Comparison of ENCODE assay signal across 8 cellular contexts in the genomic region with DNA sequence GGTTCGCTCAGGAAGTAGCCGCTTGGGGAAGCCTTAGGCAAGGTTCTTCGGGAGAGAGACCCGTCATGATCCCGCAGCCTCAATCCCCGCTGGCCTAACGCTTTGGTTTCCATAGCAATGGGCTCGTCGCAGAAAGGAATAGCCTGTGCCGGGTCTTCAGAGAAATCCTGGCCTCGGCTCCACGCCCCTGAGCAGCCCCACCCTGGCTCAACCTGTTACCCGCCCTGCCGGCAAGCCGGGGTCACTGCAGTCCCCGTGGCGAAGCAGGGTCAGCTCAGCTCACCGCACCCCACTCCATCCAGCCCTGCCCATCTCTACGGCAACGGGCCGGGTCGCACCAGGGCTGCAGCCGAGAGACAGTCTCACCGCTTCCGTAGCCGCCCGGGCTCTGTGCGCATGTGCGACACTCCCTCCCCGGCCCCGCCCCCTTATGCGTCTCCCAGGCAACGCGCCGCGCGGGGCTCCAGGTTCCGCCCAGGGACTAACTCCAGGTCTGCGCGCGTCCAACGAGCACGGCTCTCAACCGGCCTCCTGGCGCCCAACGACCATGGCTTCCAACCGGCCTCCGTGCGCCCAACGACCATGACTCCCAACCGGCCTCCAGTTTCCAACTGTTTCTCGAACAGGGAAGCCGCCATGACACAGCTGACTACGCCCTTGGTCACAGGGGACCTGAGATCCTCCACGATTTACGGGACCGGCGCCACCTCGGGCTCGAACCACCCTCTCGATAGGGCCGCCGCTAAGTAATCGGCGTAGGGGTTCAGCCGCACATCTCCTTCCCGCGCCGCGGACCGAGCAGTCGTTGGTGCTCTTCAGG.
DNase-seq lines count a peak whose midpoint lies in the region; ATAC-seq and TF ChIP-seq lines count a peak whose summit lies in the region.

A gene (minus strand): TSS at position 390 of the 820 bp plus-strand sequence. CDS start 3,872 bp downstream, outside the sequence.

- peaks cover 42% of the 10 kb centered on the region for H3K4me1 Mint-ChIP-seq in central memory CD8-positive, alpha-beta T cell

- TF ChIP-seq CTCF in AG09319 (IDR thresholded peaks at IDR 0.05; ENCODE audit: low read depth, low read length): peak; percentile 30

- peak; percentile 74 for DNase-seq in AG09319 (ENCODE audit: extremely low read depth, low read depth)
- peak; percentile 84 for DNase-seq in NCI-H345 (lab: John Stamatoyannopoulos, UW)
- peak; percentile 86 for DNase-seq in activated CD4-positive, CD25-positive, alpha-beta regulatory T cell treated with anti-CD3 and anti-CD28 coated beads, Interleukin-2, amount 50 U/mL, for 16 hours (ENCODE audit: low read depth, low spot score)
- peak; percentile 90 to 93 for DNase-seq in central memory CD8-positive, alpha-beta T cell (ENCODE audit: low spot score in 2 of 2)
- DNase-seq in iris pigment epithelial cell (ENCODE audit: low read depth): peak; percentile 85
- peak; percentile 92 for DNase-seq in stimulated activated CD4-positive, alpha-beta T cell treated with anti-CD3 and anti-CD28 coated beads, Interleukin-12 subunit alpha, Interleukin-12 subunit beta, amount 100 ng/mL, for 24 hours (ENCODE audit: low read depth in 2 of 2)

- no peaks in the 10 kb centered on the region for H3K27me3 Mint-ChIP-seq in central memory CD8-positive, alpha-beta T cell

- H3K36me3 Mint-ChIP-seq in central memory CD8-positive, alpha-beta T cell (ENCODE audit: insufficient read depth): peaks cover 15% of the 10 kb centered on the region

- H3K27ac Mint-ChIP-seq in central memory CD8-positive, alpha-beta T cell (ENCODE audit: low read depth): peak within 1 kb of the TSS; percentile 90

- H3K4me3 Mint-ChIP-seq in central memory CD8-positive, alpha-beta T cell: peak within 1 kb of the TSS; percentile 86

- ATAC-seq in GM18909 (IDR thresholded peaks at IDR 0.05; ENCODE audit: poor library complexity, unreplicated experiment) (peak; percentile 91), HG03196 (IDR thresholded peaks at IDR 0.05; ENCODE audit: unreplicated experiment) (peak; percentile 81)
- ATAC-seq in central memory CD8-positive, alpha-beta T cell (replicated peaks; ENCODE audit: extremely low read depth, poor library complexity, severe bottlenecking): peak; percentile 93

- H3K9me3 Mint-ChIP-seq in central memory CD8-positive, alpha-beta T cell: no peaks in the 10 kb centered on the region

Comparison
In these comparisons a context has a peak if more than half of its experiments do, and no peak if none do; other contexts are left out.
1. Peak in every context shown above with its lines: DNase-seq and ATAC-seq.